8 cellular contexts compared by ENCODE assay signal in genomic region chr1:183841950-183842816, GRCh38. TPM values are rescaled to one million over a fixed set of nuclear protein-coding genes. Genes with fewer than 3 reads are reported as not detected.
DNase-seq lines count a peak whose midpoint lies in the region; ATAC-seq and TF ChIP-seq lines count a peak whose summit lies in the region.

No MANE protein-coding gene starts in this region.

- peak; percentile 83 for ATAC-seq in GM19467 (IDR thresholded peaks at IDR 0.05; ENCODE audit: unreplicated experiment)
- ATAC-seq in HG03558 (IDR thresholded peaks at IDR 0.05; ENCODE audit: extremely low read depth, unreplicated experiment), result peak; percentile 75

- intact Hi-C loops in posterior cingulate gyrus (cut with DNase I), result no loop called here

- H3K4me3 ChIP-seq in foreskin fibroblast (ENCODE audit: low read depth in 1 of 2, low read length in 2 of 2) (peak overlapping the region in 1 of 2 donors; percentile 23), skeletal muscle cell (ENCODE audit: low read depth, low read length) (no peak overlapping the region)

- no peak for TF ChIP-seq CTCF in foreskin fibroblast (IDR thresholded peaks at IDR 0.05; ENCODE audit: low read depth, low read length)

- DNase-seq in Daoy (ENCODE audit: low read depth) (peak; percentile 86), foreskin fibroblast (peak; percentile 95 to 97), skeletal muscle cell (ENCODE audit: low read depth) (peak; percentile 92), posterior cingulate gyrus (no peak), NCI-H128 (lab: John Stamatoyannopoulos, UW; ENCODE audit: unreplicated experiment) (no peak)
- peak; percentile 1 to 2 for DNase-seq in activated CD4-positive, alpha-beta T cell treated with anti-CD3 and anti-CD28 coated beads, Interleukin-2, amount 50 U/mL, for 4 hours

RNA-seq across cellular contexts. Expression of gene RGL1, which starts 37.3 kb away (rescaled TPM):
- 5.4 and 8.1 TPM in 2 replicates for total RNA-seq in Daoy (2014; rRNA removed; shearing (Covaris generic))

Comparison
In these comparisons a context has a peak if more than half of its experiments do, and no peak if none do; other contexts are left out.
1. DNase-seq: peak in Daoy (single experiment), activated CD4-positive, alpha-beta T cell treated with anti-CD3 and anti-CD28 coated beads, Interleukin-2, amount 50 U/mL, for 4 hours (2 of 2), foreskin fibroblast (2 of 2) and skeletal muscle cell (single experiment); none in posterior cingulate gyrus (0 of 10) and NCI-H128 (single experiment).